Comparison of ENCODE assay signal across 26 cellular contexts in genomic region chr3:78116874-78117273, GRCh38.
A peak's percentile ranks its signal among the peaks of the same experiment; 100 is the strongest.
DNase-seq lines count a peak whose midpoint lies in the region; TF ChIP-seq lines count a peak whose summit lies in the region.
"Had no signal": no experiment of that assay in that cellular context is flagged by ENCODE, and none has a peak within 500 bp of the region (broad histone marks: within the 10 kb centered on the region; RNA-seq: fewer than 3 reads in every experiment).

No MANE protein-coding gene starts in this region.

- TF ChIP-seq CTCF in AG09309 (IDR thresholded peaks at IDR 0.05; ENCODE audit: control insufficient read depth, insufficient read depth, low read depth, low read length, missing control alignments) (no peak), brain microvascular endothelial cell (IDR thresholded peaks at IDR 0.05; ENCODE audit: low read depth, low read length, missing control alignments) (no peak)

- H3K9me3 Mint-ChIP-seq in activated CD4-positive, alpha-beta memory T cell treated with anti-CD3 and anti-CD28 coated beads for 36 hours = peaks cover 14% of the 10 kb centered on the region
- H3K9me3 Mint-ChIP-seq: WTC11 had no signal

- H3K4me3 Mint-ChIP-seq in activated CD4-positive, alpha-beta memory T cell treated with anti-CD3 and anti-CD28 coated beads for 36 hours = no peak overlapping the region
- H3K4me3 Mint-ChIP-seq: central memory CD8-positive, alpha-beta T cell; T-helper 2 cell treated with Interferon-gamma antibody and Interleukin-4, amounts not matched to agents 5 μg/mL and 100 μg/mL, for 36 hours; WTC11 had no signal

- H3K4me3 ChIP-seq in AG09309 (ENCODE audit: control insufficient read depth, low read depth, low read length) (no peak overlapping the region), brain microvascular endothelial cell (ENCODE audit: low read depth, low read length) (no peak overlapping the region)
- H3K4me3 ChIP-seq: adrenal gland; BLaER1 treated with 17β-estradiol and CSF1 and Interleukin-3, amounts not matched to agents 10 nM and 100 nM; lung; upper lobe of left lung had no signal

- H3K27me3 Mint-ChIP-seq in activated CD4-positive, alpha-beta memory T cell treated with anti-CD3 and anti-CD28 coated beads for 36 hours = no peaks in the 10 kb centered on the region
- H3K27me3 Mint-ChIP-seq: central memory CD8-positive, alpha-beta T cell had no signal

- H3K27me3 ChIP-seq in brain microvascular endothelial cell (replicated peaks) = no peaks in the 10 kb centered on the region
- H3K27me3 ChIP-seq: adrenal gland; BLaER1 treated with 17β-estradiol and CSF1 and Interleukin-3, amounts not matched to agents 10 nM and 100 nM; upper lobe of left lung had no signal

- no peak overlapping the region for H3K27ac ChIP-seq in brain microvascular endothelial cell
- H3K27ac ChIP-seq: adrenal gland; BLaER1 treated with 17β-estradiol and CSF1 and Interleukin-3, amounts not matched to agents 10 nM and 100 nM; upper lobe of left lung had no signal

- H3K36me3 Mint-ChIP-seq in activated CD4-positive, alpha-beta memory T cell treated with anti-CD3 and anti-CD28 coated beads for 36 hours = no peaks in the 10 kb centered on the region
- H3K36me3 Mint-ChIP-seq: WTC11 had no signal

- no peak overlapping the region for H3K27ac Mint-ChIP-seq in activated CD4-positive, alpha-beta memory T cell treated with anti-CD3 and anti-CD28 coated beads for 36 hours
- H3K27ac Mint-ChIP-seq: T-helper 2 cell treated with Interferon-gamma antibody and Interleukin-4, amounts not matched to agents 5 μg/mL and 100 μg/mL, for 36 hours; WTC11 had no signal

- intact Hi-C loops in activated CD4-positive, alpha-beta memory T cell treated with anti-CD3 and anti-CD28 coated beads for 36 hours (cut with micrococcal nuclease) = no loop called here

- POLR2A ChIA-PET in activated CD4-positive, alpha-beta memory T cell treated with anti-CD3 and anti-CD28 coated beads for 36 hours (lab: Charles Lee) = no interaction called here

- CTCF ChIA-PET in activated CD4-positive, alpha-beta memory T cell treated with anti-CD3 and anti-CD28 coated beads for 36 hours (lab: Charles Lee) = no interaction called here

- H3K4me1 Mint-ChIP-seq in activated CD4-positive, alpha-beta memory T cell treated with anti-CD3 and anti-CD28 coated beads for 36 hours (ENCODE audit: low read depth) = no peaks in the 10 kb centered on the region
- H3K4me1 Mint-ChIP-seq: central memory CD8-positive, alpha-beta T cell had no signal

- DNase-seq in AG09309 (ENCODE audit: low read depth) (peak; percentile 44), MV-4-11 (lab: John Stamatoyannopoulos, UW) (peak; percentile 28), brain microvascular endothelial cell (peak; percentile 69), hepatic stellate cell (ENCODE audit: low spot score) (peak; percentile 31), hippocampal formation (lab: John Stamatoyannopoulos, UW) (no peak), EL (no peak), SKM-1 treated with dmso at 0.1 percent for 144 hours (lab: John Stamatoyannopoulos, UW; ENCODE audit: unreplicated experiment) (no peak)
- DNase-seq in activated CD4-positive, alpha-beta memory T cell treated with anti-CD3 and anti-CD28 coated beads for 36 hours = no peak
- DNase-seq: activated CD4-positive, alpha-beta T cell treated with anti-CD3 and anti-CD28 coated beads, Interleukin-2, amount 50 U/mL, for 4 hours; activated CD8-positive, alpha-beta memory T cell treated with anti-CD3 and anti-CD28 coated beads, Interleukin-2, amount 50 U/mL, for 48 hours; activated gamma-delta T cell treated with Interleukin-2 at 50 U/mL for 16 hours; adrenal gland; Caco-2; DMS79 treated with DMSO at 0.1 percent for 48 hours; hypothalamus; islet precursor cell; NCI-H2081 treated with DMSO at 0.1 percent for 48 hours; NCI-H524; NK-92 treated with Interleukin-12 subunit alpha and Interleukin-12 subunit beta, amount 100 ng/mL, for 24 hours; stimulated activated CD8-positive, alpha-beta memory T cell treated with anti-CD3 and anti-CD28 coated beads, Interleukin-4, amount 100 ng/mL, for 48 hours; upper lobe of left lung had no signal

- in situ Hi-C loops in brain microvascular endothelial cell (cut with HindIII; ENCODE audit: low pct_ligation_motif_present, low sequenced_read_pairs) = no loop called here

- H3K36me3 ChIP-seq in brain microvascular endothelial cell (replicated peaks) = no peaks in the 10 kb centered on the region
- H3K36me3 ChIP-seq: adrenal gland; BLaER1 treated with 17β-estradiol and CSF1 and Interleukin-3, amounts not matched to agents 10 nM and 100 nM; upper lobe of left lung had no signal

Comparison
In these comparisons a context has a peak if more than half of its experiments do, and no peak if none do; other contexts are left out.
1. DNase-seq: peak in AG09309 (single experiment), MV-4-11 (single experiment), brain microvascular endothelial cell (single experiment) and hepatic stellate cell (single experiment); none in activated CD4-positive, alpha-beta memory T cell treated with anti-CD3 and anti-CD28 coated beads for 36 hours (single experiment), hippocampal formation (0 of 2), EL (single experiment) and SKM-1 treated with dmso at 0.1 percent for 144 hours (single experiment).